Comparison of ENCODE assay signal across 21 cellular contexts in genomic region chr22:46609175-46609690, GRCh38. TPM values are rescaled to one million over a fixed set of nuclear protein-coding genes. Genes with fewer than 3 reads are reported as not detected.
DNase-seq lines count a peak whose midpoint lies in the region; ATAC-seq and TF ChIP-seq lines count a peak whose summit lies in the region.
"Had no signal": no experiment of that assay in that cellular context is flagged by ENCODE, and none has a peak within 500 bp of the region (broad histone marks: within the 10 kb centered on the region; RNA-seq: fewer than 3 reads in every experiment).

No MANE protein-coding gene starts in this region.

- no peaks in the 10 kb centered on the region for H3K36me3 Mint-ChIP-seq in GM23338 (ENCODE audit: low read depth)
- H3K36me3 Mint-ChIP-seq in activated T-helper 17 cell treated with anti-CD3 and anti-CD28 coated beads, Interleukin-2, amount 50 U/mL, for 72 hours (ENCODE audit: low read depth): peaks cover under 1% of the 10 kb centered on the region
- H3K36me3 Mint-ChIP-seq in naive thymus-derived CD8-positive, alpha-beta T cell: no peaks in the 10 kb centered on the region
- H3K36me3 Mint-ChIP-seq: CD4-positive, CD25-positive, alpha-beta regulatory T cell had no signal

- TF ChIP-seq CTCF in GM23338 (conservative IDR thresholded peaks at IDR 0.05; ENCODE audit: low read depth in 2 of 2): peak in 1 of 2 experiments; percentile 27; a peak in 2 of 4 replicates

- peaks cover 9% of the 10 kb centered on the region for H3K79me2 ChIP-seq in GM23338 (replicated peaks; ENCODE audit: insufficient read depth)

- peak overlapping the region in 5 of 11 experiments; percentile 5 to 32 (median 14); a peak in 3 of 22 replicates for H3K27ac ChIP-seq in BLaER1 treated with 17β-estradiol and CSF1 and Interleukin-3, amounts not matched to agents 10 nM and 100 nM
- H3K27ac ChIP-seq in GM23338 (ENCODE audit: low read depth) (no peak overlapping the region), mesenchymal stem cell (ENCODE audit: low read length, poor library complexity, severe bottlenecking) (no peak overlapping the region)
- H3K27ac ChIP-seq: breast epithelium, RWPE1, suprapubic skin had no signal

- peaks cover 43 to 87% (median 81%) of the 10 kb centered on the region in 10 experiments for H3K4me1 ChIP-seq in BLaER1 treated with 17β-estradiol and CSF1 and Interleukin-3, amounts not matched to agents 10 nM and 100 nM
- H3K4me1 ChIP-seq in GM23338 (ENCODE audit: insufficient read depth) (peaks cover 6% of the 10 kb centered on the region; the same call in 1 of the 2 replicates), mesenchymal stem cell (ENCODE audit: control insufficient read depth, insufficient read depth, low read depth, low read length) (peaks cover 20% of the 10 kb centered on the region)

- H2BK12ac ChIP-seq in mesenchymal stem cell (ENCODE audit: low read length in 2 of 2): no peak overlapping the region

- peaks cover 0 to 17% (median 0%) of the 10 kb centered on the region in 11 experiments; a peak in 3 of 22 replicates for H3K27me3 ChIP-seq in BLaER1 treated with 17β-estradiol and CSF1 and Interleukin-3, amounts not matched to agents 10 nM and 100 nM
- no peaks in the 10 kb centered on the region for H3K27me3 ChIP-seq in GM23338 (ENCODE audit: insufficient read depth)
- H3K27me3 ChIP-seq in mesenchymal stem cell (ENCODE audit: control insufficient read depth in 1 of 2, insufficient read depth in 1 of 2, low read length in 2 of 2): no peaks in the 10 kb centered on the region
- H3K27me3 ChIP-seq: breast epithelium, heart left ventricle, suprapubic skin had no signal

- H2BK5ac ChIP-seq in mesenchymal stem cell (ENCODE audit: low read depth, low read length, poor library complexity, severe bottlenecking): no peak overlapping the region

- H2BK15ac ChIP-seq in mesenchymal stem cell (ENCODE audit: low read depth, poor library complexity, severe bottlenecking): peak overlapping the region; percentile 3

- no peak overlapping the region for H3K27ac Mint-ChIP-seq in GM23338
- H3K27ac Mint-ChIP-seq in activated T-helper 17 cell treated with anti-CD3 and anti-CD28 coated beads, Interleukin-2, amount 50 U/mL, for 72 hours: peak overlapping the region; percentile 54
- H3K27ac Mint-ChIP-seq in naive thymus-derived CD8-positive, alpha-beta T cell: no peak overlapping the region
- H3K27ac Mint-ChIP-seq: activated CD4-positive, alpha-beta T cell treated with anti-CD3 and anti-CD28 coated beads, Interleukin-2, amount 10 ng/mL, durations not matched to agents 24 days and 14 days; CD4-positive, CD25-positive, alpha-beta regulatory T cell had no signal

- no peak overlapping the region for H3K18ac ChIP-seq in mesenchymal stem cell (ENCODE audit: low read depth in 1 of 2, low read length in 2 of 2)

- H3K23ac ChIP-seq in mesenchymal stem cell (ENCODE audit: low read length in 2 of 2): no peak overlapping the region

- H3F3A ChIP-seq in GM23338 (replicated peaks; ENCODE audit: low read depth): 0 out of 2 replicates have a peak, but pooled peaks cover 3% of the 10 kb centered on the region

- peaks cover 19% of the 10 kb centered on the region for H3K4me1 Mint-ChIP-seq in GM23338
- peaks cover 24% of the 10 kb centered on the region for H3K4me1 Mint-ChIP-seq in activated T-helper 17 cell treated with anti-CD3 and anti-CD28 coated beads, Interleukin-2, amount 50 U/mL, for 72 hours
- peaks cover 16 to 33% (median 29%) of the 10 kb centered on the region in 4 donors for H3K4me1 Mint-ChIP-seq in naive thymus-derived CD8-positive, alpha-beta T cell

- H3K4me2 ChIP-seq in BLaER1 treated with 17β-estradiol and CSF1 and Interleukin-3, amounts not matched to agents 10 nM and 100 nM: peak overlapping the region; percentile 9 to 74 (median 40); a peak in 17 of 22 replicates
- no peak overlapping the region for H3K4me2 ChIP-seq in GM23338
- H3K4me2 ChIP-seq in mesenchymal stem cell (ENCODE audit: low read length, poor library complexity, severe bottlenecking): no peak overlapping the region

- no peaks in the 10 kb centered on the region for H3K9me3 ChIP-seq in BLaER1 treated with 17β-estradiol and CSF1 and Interleukin-3, amounts not matched to agents 10 nM and 100 nM (replicated peaks in 1 of 11)
- no peaks in the 10 kb centered on the region for H3K9me3 ChIP-seq in mesenchymal stem cell (ENCODE audit: control insufficient read depth, low read length)
- H3K9me3 ChIP-seq: breast epithelium, heart left ventricle, suprapubic skin had no signal

- H3K79me1 ChIP-seq in mesenchymal stem cell (replicated peaks; ENCODE audit: low read length, poor library complexity, severe bottlenecking): peaks cover 44% of the 10 kb centered on the region

- no peak overlapping the region for H2AK5ac ChIP-seq in mesenchymal stem cell (ENCODE audit: low read length, severe bottlenecking)

- no peak overlapping the region for H2AFZ ChIP-seq in GM23338
- H2AFZ ChIP-seq in mesenchymal stem cell (ENCODE audit: low read depth, low read length): no peak overlapping the region

- H3K4me3 ChIP-seq in BLaER1 treated with 17β-estradiol and CSF1 and Interleukin-3, amounts not matched to agents 10 nM and 100 nM: no peak overlapping the region
- H3K4me3 ChIP-seq in GM23338: no peak overlapping the region
- no peak overlapping the region for H3K4me3 ChIP-seq in mesenchymal stem cell (ENCODE audit: insufficient read depth in 1 of 2, low read depth in 1 of 2, low read length in 2 of 2)
- H3K4me3 ChIP-seq: breast epithelium, heart left ventricle, suprapubic skin had no signal

- POLR2A ChIA-PET in naive thymus-derived CD8-positive, alpha-beta T cell (lab: Charles Lee): interaction anchor here (1.5 kb wide), 1 partner anchor 11 kb away, joined by 5 read pairs; no protein-coding TSS in a partner anchor

- H4K91ac ChIP-seq in mesenchymal stem cell (ENCODE audit: low read length): no peak overlapping the region

- no peak overlapping the region for H3K14ac ChIP-seq in mesenchymal stem cell (ENCODE audit: low read length in 2 of 2)

- no peak overlapping the region for H3K4me3 Mint-ChIP-seq in GM23338
- no peak overlapping the region for H3K4me3 Mint-ChIP-seq in activated T-helper 17 cell treated with anti-CD3 and anti-CD28 coated beads, Interleukin-2, amount 50 U/mL, for 72 hours
- no peak overlapping the region for H3K4me3 Mint-ChIP-seq in naive thymus-derived CD8-positive, alpha-beta T cell
- H3K4me3 Mint-ChIP-seq: activated CD4-positive, alpha-beta T cell treated with anti-CD3 and anti-CD28 coated beads, Interleukin-2, amount 10 ng/mL, durations not matched to agents 24 days and 14 days had no signal

- DNase-seq in GM23338 (ENCODE audit: low spot score): no peak
- no peak for DNase-seq in mesenchymal stem cell
- no peak for DNase-seq in stimulated activated CD4-positive, alpha-beta T cell treated with anti-CD3 and anti-CD28 coated beads, Interleukin-15, amount 100 ng/mL, for 24 hours
- DNase-seq in NCI-H774 (lab: John Stamatoyannopoulos, UW): no peak
- no peak for DNase-seq in naive thymus-derived CD8-positive, alpha-beta T cell
- DNase-seq: activated CD4-positive, alpha-beta T cell treated with anti-CD3 and anti-CD28 coated beads, Interleukin-2, amount 10 ng/mL, durations not matched to agents 24 days and 14 days; activated CD8-positive, alpha-beta memory T cell treated with anti-CD3 and anti-CD28 coated beads, Interleukin-2, amount 50 U/mL, for 4 hours; activated gamma-delta T cell; CD4-positive, CD25-positive, alpha-beta regulatory T cell; cortex of kidney; DMS79 treated with DMSO at 0.1 percent for 48 hours; NCI-H1105 treated with DMSO at 0.1 percent for 48 hours; NCI-H2107; NCI-H510A had no signal

- H3K36me3 ChIP-seq in BLaER1 treated with 17β-estradiol and CSF1 and Interleukin-3, amounts not matched to agents 10 nM and 100 nM: no peaks in the 10 kb centered on the region
- H3K36me3 ChIP-seq in GM23338 (ENCODE audit: insufficient read depth) (no peaks in the 10 kb centered on the region), mesenchymal stem cell (ENCODE audit: control insufficient read depth in 1 of 2, insufficient read depth in 2 of 2, low read depth in 1 of 2, low read length in 2 of 2) (peaks cover 0 to 8% of the 10 kb centered on the region in 2 experiments)
- H3K36me3 ChIP-seq: breast epithelium, heart left ventricle, suprapubic skin had no signal

- no peaks in the 10 kb centered on the region for H3K9me3 Mint-ChIP-seq in GM23338
- no peaks in the 10 kb centered on the region for H3K9me3 Mint-ChIP-seq in activated T-helper 17 cell treated with anti-CD3 and anti-CD28 coated beads, Interleukin-2, amount 50 U/mL, for 72 hours
- H3K9me3 Mint-ChIP-seq in naive thymus-derived CD8-positive, alpha-beta T cell: no peaks in the 10 kb centered on the region
- H3K9me3 Mint-ChIP-seq: activated CD4-positive, alpha-beta T cell treated with anti-CD3 and anti-CD28 coated beads, Interleukin-2, amount 10 ng/mL, durations not matched to agents 24 days and 14 days had no signal

- peak; percentile 33 for ATAC-seq in GM23338
- ATAC-seq in activated T-helper 17 cell treated with anti-CD3 and anti-CD28 coated beads, Interleukin-2, amount 50 U/mL, for 72 hours (replicated peaks): no peak
- ATAC-seq in HG03135 (IDR thresholded peaks at IDR 0.05; ENCODE audit: unreplicated experiment): no peak
- ATAC-seq in naive thymus-derived CD8-positive, alpha-beta T cell: no peak

- H4K20me1 ChIP-seq in BLaER1 treated with 17β-estradiol and CSF1 and Interleukin-3, amounts not matched to agents 10 nM and 100 nM: peaks cover 15 to 81% (median 40%) of the 10 kb centered on the region in 11 experiments; a peak in 16 of 22 replicates
- 0 out of 2 replicates have a peak, but pooled peaks cover 7% of the 10 kb centered on the region for H4K20me1 ChIP-seq in GM23338 (replicated peaks; ENCODE audit: insufficient read depth)

- H3K9ac ChIP-seq in BLaER1 treated with 17β-estradiol and CSF1 and Interleukin-3, amounts not matched to agents 10 nM and 100 nM: 0 out of 22 replicates have a peak overlapping the region, but pooled peaks of 1 of the 11 experiments have one; percentile 44
- H3K9ac ChIP-seq in mesenchymal stem cell (ENCODE audit: low read length): no peak overlapping the region

- WGBS in mesenchymal stem cell: 85% methylated on average over 17 of the region's 17 CpGs

- H3K27me3 Mint-ChIP-seq in GM23338 (ENCODE audit: insufficient read depth, low read depth, poor library complexity): peaks cover 6% of the 10 kb centered on the region
- H3K27me3 Mint-ChIP-seq in activated T-helper 17 cell treated with anti-CD3 and anti-CD28 coated beads, Interleukin-2, amount 50 U/mL, for 72 hours: no peaks in the 10 kb centered on the region
- H3K27me3 Mint-ChIP-seq in naive thymus-derived CD8-positive, alpha-beta T cell: peaks cover 0 to 14% (median 0%) of the 10 kb centered on the region in 5 donors
- H3K27me3 Mint-ChIP-seq: activated CD4-positive, alpha-beta T cell treated with anti-CD3 and anti-CD28 coated beads, Interleukin-2, amount 10 ng/mL, durations not matched to agents 24 days and 14 days; CD4-positive, CD25-positive, alpha-beta regulatory T cell had no signal

- no peak overlapping the region for H4K8ac ChIP-seq in mesenchymal stem cell (ENCODE audit: low read length)

- no peak overlapping the region for H2BK120ac ChIP-seq in mesenchymal stem cell (ENCODE audit: low read depth, low read length)

- H3K9me2 ChIP-seq in GM23338 (ENCODE audit: insufficient read depth): no peaks in the 10 kb centered on the region

- no peak overlapping the region for H3K4ac ChIP-seq in mesenchymal stem cell (ENCODE audit: low read depth in 1 of 2, low read length in 2 of 2)

RNA-seq across cellular contexts. Expression of gene GRAMD4, which starts 11.0 kb away (rescaled TPM):
- total RNA-seq in GM23338 (2014; rRNA removed; shearing (Covaris generic)): 19.7 and 81.8 TPM in 2 replicates
- polyA plus RNA-seq in GM23338 (2016; fragmentation: Nextera tagmentation; extraction: Ambion mirVana): 2.7 and 3.1 TPM in 2 replicates
- total RNA-seq in activated T-helper 17 cell treated with anti-CD3 and anti-CD28 coated beads, Interleukin-2, amount 50 U/mL, for 72 hours: 10 to 100 TPM; 23.6 to 51.0 TPM
- 5.1 TPM for polyA plus RNA-seq in mesenchymal stem cell (2013, experiment 1 of 2)
- 5.0 TPM for polyA plus RNA-seq in mesenchymal stem cell (2013, experiment 2 of 2)
- total RNA-seq in naive thymus-derived CD8-positive, alpha-beta T cell: 1 to 10 TPM; 5.9 to 7.6 TPM
- polyA plus RNA-seq in naive thymus-derived CD8-positive, alpha-beta T cell: 1 to 10 TPM; 2.8 to 4.1 (median 3.4) TPM

Comparison
In these comparisons a context has a peak if more than half of its experiments do, and no peak if none do; other contexts are left out.
1. H3K4me2 ChIP-seq: peak in BLaER1 treated with 17β-estradiol and CSF1 and Interleukin-3, amounts not matched to agents 10 nM and 100 nM (11 of 11); none in GM23338 (single experiment) and mesenchymal stem cell (single experiment).